Comparison of ENCODE assay signal across 8 cellular contexts in genomic region chr17:17836818-17837379, GRCh38. TPM values are rescaled to one million over a fixed set of nuclear protein-coding genes. Genes with fewer than 3 reads are reported as not detected.
DNase-seq lines count a peak whose midpoint lies in the region; TF ChIP-seq lines count a peak whose summit lies in the region.

SREBF1 (minus strand) TSS chr17:17836986; CDS start chr17:17836817, 169 bp downstream.

- CTCF ChIA-PET in HEK293T (lab: Yijun Ruan, JAX), result interaction anchor here (0.6 to 1.4 kb wide), 3 partner anchors 9 to 82 kb away, joined by 3 to 4 read pairs (median 3); no protein-coding TSS in a partner anchor

- no peak for TF ChIP-seq POLR2A in stomach (IDR thresholded peaks at IDR 0.05)

- POLR2A ChIA-PET in HEK293T (lab: Yijun Ruan, JAX), result interaction anchor here (0.6 to 8.1 kb wide), 44 partner anchors 15 to 460 kb away, joined by 3 to 369 read pairs (median 6); partner anchors contain the start of genes ALKBH5, DRC3, PEMT and RAI1

- intact Hi-C loops in stomach (cut with DNase I; ENCODE audit: low total_unique reads), result no loop called here

- DNase-seq in NCI-H1105 (lab: John Stamatoyannopoulos, UW), result peak; percentile 62
- no peak for DNase-seq in NCI-H1105 treated with DMSO at 0.1 percent for 48 hours (lab: John Stamatoyannopoulos, UW)
- peak; percentile 46 for DNase-seq in HEK293T (ENCODE audit: extremely low spot score)
- peak; percentile 47 for DNase-seq in NCI-H2171 treated with DMSO at 0.1 percent for 48 hours (lab: John Stamatoyannopoulos, UW)
- DNase-seq in activated T-cell treated with anti-CD3 and anti-CD28 coated beads for 24 hours (ENCODE audit: low read depth), result peak; percentile 41
- DNase-seq in epithelial cell of proximal tubule (ENCODE audit: low read depth), result no peak
- peak; percentile 61 for DNase-seq in stomach

- H3K4me3 ChIP-seq in epithelial cell of proximal tubule (ENCODE audit: low read depth, low read length) (peak within 1 kb of the TSS; percentile 84), muscle layer of colon (ENCODE audit: low read depth in 1 of 2, low read length in 2 of 2) (peak within 1 kb of the TSS; percentile 67 to 68), stomach (peak within 1 kb of the TSS; percentile 64 to 85 (median 66))

- H3K27ac ChIP-seq in muscle layer of colon (ENCODE audit: low read depth, low read length) (peak within 1 kb of the TSS; percentile 95), stomach (peak within 1 kb of the TSS; percentile 98 to 100 (median 99))

- TF ChIP-seq EP300 in stomach (IDR thresholded peaks at IDR 0.05), result no peak

- peak within 1 kb of the TSS; percentile 85 for H3K9ac ChIP-seq in muscle layer of colon (ENCODE audit: low read length)

- H3K9me3 ChIP-seq in muscle layer of colon (ENCODE audit: low read length) (no peaks in the 10 kb centered on the region), stomach (no peaks in the 10 kb centered on the region)

- H3K4me1 ChIP-seq in muscle layer of colon (ENCODE audit: insufficient read depth, low read length), result peaks cover 69% of the 10 kb centered on the region
- peaks cover 67 to 89% (median 79%) of the 10 kb centered on the region in 4 donors for H3K4me1 ChIP-seq in stomach

- 1 to 2% (median 1%) methylated on average over 16 to 52 of the region's 52 CpGs for WGBS in stomach, 5 donors

- no peak for TF ChIP-seq CTCF in epithelial cell of proximal tubule (conservative IDR thresholded peaks at IDR 0.05; ENCODE audit: low read depth, low read length)
- no peak for TF ChIP-seq CTCF in stomach (IDR thresholded peaks at IDR 0.05)

- H3K36me3 ChIP-seq in muscle layer of colon (ENCODE audit: insufficient read depth, low read length) (no peaks in the 10 kb centered on the region), stomach (peaks cover 0 to 4% (median 0%) of the 10 kb centered on the region in 4 donors)

- H3K27me3 ChIP-seq in muscle layer of colon (ENCODE audit: control insufficient read depth in 1 of 2, insufficient read depth in 2 of 2, low read length in 2 of 2) (no peaks in the 10 kb centered on the region), stomach (no peaks in the 10 kb centered on the region)

TF ChIP-seq in HEK293T, 16 proteins besides CTCF, POLR2A, EP300 and RAD21:
- TF ChIP-seq L3MBTL2 (conservative IDR thresholded peaks at IDR 0.05), result 0 out of 2 replicates have a peak, but pooled peaks have one; percentile 13
- TF ChIP-seq LEF1 (IDR thresholded peaks at IDR 0.05; ENCODE audit: borderline replicate concordance), result no peak; the same call in 1 of the 2 replicates

RNA-seq across cellular contexts. Expression of gene SREBF1, which starts in this region (rescaled TPM):
- total RNA-seq in epithelial cell of proximal tubule, result 58.3 and 65.1 TPM in 2 replicates
- total RNA-seq in stomach, result 100 to 1,000 TPM in 3 of 5 donors, 10 to 100 TPM in 2; 18.9 to 207 (median 126) TPM
- polyA plus RNA-seq in stomach, result 10 to 100 TPM; 13.1 to 64.5 (median 17.2) TPM

Comparison
In these comparisons a context has a peak if more than half of its experiments do, and no peak if none do; other contexts are left out.
1. DNase-seq: peak in NCI-H1105 (single experiment), HEK293T (single experiment), NCI-H2171 treated with DMSO at 0.1 percent for 48 hours (single experiment), activated T-cell treated with anti-CD3 and anti-CD28 coated beads for 24 hours (single experiment) and stomach (single experiment); none in NCI-H1105 treated with DMSO at 0.1 percent for 48 hours (single experiment) and epithelial cell of proximal tubule (single experiment).
2. Peak in every context shown above with its lines, with median percentiles within 50 percentile points of each other: H3K4me3 ChIP-seq.